In the genomic region with DNA sequence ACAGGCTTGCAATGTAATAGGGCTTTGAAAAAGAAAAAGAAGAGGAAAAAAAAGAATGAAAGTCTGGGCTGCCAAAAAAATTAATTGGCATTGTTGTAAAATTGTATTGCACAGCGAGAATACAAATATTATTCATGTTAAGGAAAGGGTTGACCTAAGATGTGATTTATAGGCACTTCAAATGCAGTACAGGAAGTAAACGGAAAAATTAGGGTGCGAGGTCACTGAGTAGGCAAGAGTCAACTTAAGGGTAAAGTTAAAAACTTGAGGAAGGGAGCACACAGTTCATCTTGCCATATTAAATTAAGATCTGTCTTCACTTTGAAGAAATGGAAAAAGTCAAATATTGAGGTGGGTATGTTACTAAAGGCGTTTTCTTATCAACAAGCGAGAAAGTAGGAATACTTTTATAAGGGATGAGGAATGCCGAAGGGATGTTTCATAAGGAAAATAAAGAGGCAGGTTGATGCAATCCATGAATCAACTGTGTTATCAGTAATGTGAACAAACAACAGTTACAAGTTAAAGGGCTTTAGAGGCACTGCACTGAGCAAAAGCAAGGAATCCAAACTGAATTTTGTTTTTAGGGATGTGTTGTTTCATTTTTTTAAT, we compare ENCODE assay signal across 2 cellular contexts.
TF ChIP-seq lines count a peak whose summit lies in the region.

No MANE protein-coding gene starts in this region.

TF ChIP-seq in A549, 52 proteins besides CTCF, POLR2A, EP300 and RAD21:
- peak; percentile 63 for TF ChIP-seq GATA3 (IDR thresholded peaks at IDR 0.05; ENCODE audit: borderline replicate concordance)
- TF ChIP-seq, protein P1, sequence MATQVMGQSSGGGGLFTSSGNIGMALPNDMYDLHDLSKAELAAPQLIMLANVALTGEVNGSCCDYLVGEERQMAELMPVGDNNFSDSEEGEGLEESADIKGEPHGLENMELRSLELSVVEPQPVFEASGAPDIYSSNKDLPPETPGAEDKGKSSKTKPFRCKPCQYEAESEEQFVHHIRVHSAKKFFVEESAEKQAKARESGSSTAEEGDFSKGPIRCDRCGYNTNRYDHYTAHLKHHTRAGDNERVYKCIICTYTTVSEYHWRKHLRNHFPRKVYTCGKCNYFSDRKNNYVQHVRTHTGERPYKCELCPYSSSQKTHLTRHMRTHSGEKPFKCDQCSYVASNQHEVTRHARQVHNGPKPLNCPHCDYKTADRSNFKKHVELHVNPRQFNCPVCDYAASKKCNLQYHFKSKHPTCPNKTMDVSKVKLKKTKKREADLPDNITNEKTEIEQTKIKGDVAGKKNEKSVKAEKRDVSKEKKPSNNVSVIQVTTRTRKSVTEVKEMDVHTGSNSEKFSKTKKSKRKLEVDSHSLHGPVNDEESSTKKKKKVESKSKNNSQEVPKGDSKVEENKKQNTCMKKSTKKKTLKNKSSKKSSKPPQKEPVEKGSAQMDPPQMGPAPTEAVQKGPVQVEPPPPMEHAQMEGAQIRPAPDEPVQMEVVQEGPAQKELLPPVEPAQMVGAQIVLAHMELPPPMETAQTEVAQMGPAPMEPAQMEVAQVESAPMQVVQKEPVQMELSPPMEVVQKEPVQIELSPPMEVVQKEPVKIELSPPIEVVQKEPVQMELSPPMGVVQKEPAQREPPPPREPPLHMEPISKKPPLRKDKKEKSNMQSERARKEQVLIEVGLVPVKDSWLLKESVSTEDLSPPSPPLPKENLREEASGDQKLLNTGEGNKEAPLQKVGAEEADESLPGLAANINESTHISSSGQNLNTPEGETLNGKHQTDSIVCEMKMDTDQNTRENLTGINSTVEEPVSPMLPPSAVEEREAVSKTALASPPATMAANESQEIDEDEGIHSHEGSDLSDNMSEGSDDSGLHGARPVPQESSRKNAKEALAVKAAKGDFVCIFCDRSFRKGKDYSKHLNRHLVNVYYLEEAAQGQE (IDR thresholded peaks at IDR 0.05) = no peak
- TF ChIP-seq CBX2 (IDR thresholded peaks at IDR 0.05; ENCODE audit: borderline replicate concordance, low read depth) = no peak
- no peak for TF ChIP-seq EHF (CRISPR knock-in tag; IDR thresholded peaks at IDR 0.05)
- TF ChIP-seq HOXB13 (CRISPR knock-in tag; IDR thresholded peaks at IDR 0.05; ENCODE audit: low read depth) = no peak
- TF ChIP-seq TP53 (CRISPR knock-in tag; IDR thresholded peaks at IDR 0.05) = no peak
- no peak for TF ChIP-seq MAFK (IDR thresholded peaks at IDR 0.05; ENCODE audit: partially characterized antibody)
- no peak for TF ChIP-seq ZC3H11A (IDR thresholded peaks at IDR 0.05)
- TF ChIP-seq ESRRA (IDR thresholded peaks at IDR 0.05; ENCODE audit: borderline replicate concordance, low read length) = no peak
- TF ChIP-seq SREBF2 (IDR thresholded peaks at IDR 0.05) = no peak
- TF ChIP-seq HDAC2 (IDR thresholded peaks at IDR 0.05) = no peak
- TF ChIP-seq NPAS2 (CRISPR knock-in tag; IDR thresholded peaks at IDR 0.05; ENCODE audit: borderline replicate concordance) = no peak
- TF ChIP-seq, protein P2, sequence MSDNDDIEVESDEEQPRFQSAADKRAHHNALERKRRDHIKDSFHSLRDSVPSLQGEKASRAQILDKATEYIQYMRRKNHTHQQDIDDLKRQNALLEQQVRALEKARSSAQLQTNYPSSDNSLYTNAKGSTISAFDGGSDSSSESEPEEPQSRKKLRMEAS (IDR thresholded peaks at IDR 0.05) = peak; percentile 25; the same call in 1 of the 2 replicates
- TF ChIP-seq NFE2L2 (conservative IDR thresholded peaks at IDR 0.05; ENCODE audit: low read length) = no peak
- peak; percentile 71; the same call in 1 of the 2 replicates for TF ChIP-seq FOSL2 (IDR thresholded peaks at IDR 0.05)
- peak; percentile 70 for TF ChIP-seq FOSL2 (CRISPR knock-in tag; IDR thresholded peaks at IDR 0.05)
- peak; percentile 79 for TF ChIP-seq JUNB (IDR thresholded peaks at IDR 0.05)
- no peak for TF ChIP-seq MYC (IDR thresholded peaks at IDR 0.05; ENCODE audit: borderline replicate concordance, low read length)
- TF ChIP-seq, protein P3, sequence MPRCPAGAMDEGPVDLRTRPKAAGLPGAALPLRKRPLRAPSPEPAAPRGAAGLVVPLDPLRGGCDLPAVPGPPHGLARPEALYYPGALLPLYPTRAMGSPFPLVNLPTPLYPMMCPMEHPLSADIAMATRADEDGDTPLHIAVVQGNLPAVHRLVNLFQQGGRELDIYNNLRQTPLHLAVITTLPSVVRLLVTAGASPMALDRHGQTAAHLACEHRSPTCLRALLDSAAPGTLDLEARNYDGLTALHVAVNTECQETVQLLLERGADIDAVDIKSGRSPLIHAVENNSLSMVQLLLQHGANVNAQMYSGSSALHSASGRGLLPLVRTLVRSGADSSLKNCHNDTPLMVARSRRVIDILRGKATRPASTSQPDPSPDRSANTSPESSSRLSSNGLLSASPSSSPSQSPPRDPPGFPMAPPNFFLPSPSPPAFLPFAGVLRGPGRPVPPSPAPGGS (IDR thresholded peaks at IDR 0.05) = 0 out of 3 replicates have a peak, but pooled peaks have one; percentile 48
- no peak for TF ChIP-seq RNF2 (IDR thresholded peaks at IDR 0.05; ENCODE audit: borderline replicate concordance, low read depth)
- TF ChIP-seq SMC3 (IDR thresholded peaks at IDR 0.05) = no peak
- TF ChIP-seq NR3C1 (IDR thresholded peaks at IDR 0.05) = no peak
- TF ChIP-seq PHF8 (IDR thresholded peaks at IDR 0.05; ENCODE audit: borderline replicate concordance, low read depth) = no peak
- no peak for TF ChIP-seq ZFP36 (IDR thresholded peaks at IDR 0.05; ENCODE audit: borderline replicate concordance, partially characterized antibody)
- TF ChIP-seq, protein P4, sequence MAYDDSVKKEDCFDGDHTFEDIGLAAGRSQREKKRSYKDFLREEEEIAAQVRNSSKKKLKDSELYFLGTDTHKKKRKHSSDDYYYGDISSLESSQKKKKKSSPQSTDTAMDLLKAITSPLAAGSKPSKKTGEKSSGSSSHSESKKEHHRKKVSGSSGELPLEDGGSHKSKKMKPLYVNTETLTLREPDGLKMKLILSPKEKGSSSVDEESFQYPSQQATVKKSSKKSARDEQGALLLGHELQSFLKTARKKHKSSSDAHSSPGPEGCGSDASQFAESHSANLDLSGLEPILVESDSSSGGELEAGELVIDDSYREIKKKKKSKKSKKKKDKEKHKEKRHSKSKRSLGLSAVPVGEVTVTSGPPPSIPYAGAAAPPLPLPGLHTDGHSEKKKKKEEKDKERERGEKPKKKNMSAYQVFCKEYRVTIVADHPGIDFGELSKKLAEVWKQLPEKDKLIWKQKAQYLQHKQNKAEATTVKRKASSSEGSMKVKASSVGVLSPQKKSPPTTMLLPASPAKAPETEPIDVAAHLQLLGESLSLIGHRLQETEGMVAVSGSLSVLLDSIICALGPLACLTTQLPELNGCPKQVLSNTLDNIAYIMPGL (CRISPR knock-in tag; IDR thresholded peaks at IDR 0.05; ENCODE audit: borderline replicate concordance) = no peak
- TF ChIP-seq ZNF302 (CRISPR knock-in tag; IDR thresholded peaks at IDR 0.05) = no peak
- TF ChIP-seq CEBPB (IDR thresholded peaks at IDR 0.05) = peak in 1 of 2 experiments; percentile 80; a peak in 1 of 4 replicates
TF ChIP-seq in A549: peak in this region for 6.

TF ChIP-seq in IMR-90, 13 proteins besides CTCF, POLR2A, EP300 and RAD21:
- peak; percentile 70; the same call in 1 of the 2 replicates for TF ChIP-seq CEBPB (IDR thresholded peaks at IDR 0.05; ENCODE audit: low read depth, low read length)
- TF ChIP-seq, protein P5, sequence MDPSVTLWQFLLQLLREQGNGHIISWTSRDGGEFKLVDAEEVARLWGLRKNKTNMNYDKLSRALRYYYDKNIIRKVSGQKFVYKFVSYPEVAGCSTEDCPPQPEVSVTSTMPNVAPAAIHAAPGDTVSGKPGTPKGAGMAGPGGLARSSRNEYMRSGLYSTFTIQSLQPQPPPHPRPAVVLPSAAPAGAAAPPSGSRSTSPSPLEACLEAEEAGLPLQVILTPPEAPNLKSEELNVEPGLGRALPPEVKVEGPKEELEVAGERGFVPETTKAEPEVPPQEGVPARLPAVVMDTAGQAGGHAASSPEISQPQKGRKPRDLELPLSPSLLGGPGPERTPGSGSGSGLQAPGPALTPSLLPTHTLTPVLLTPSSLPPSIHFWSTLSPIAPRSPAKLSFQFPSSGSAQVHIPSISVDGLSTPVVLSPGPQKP (IDR thresholded peaks at IDR 0.05; ENCODE audit: borderline replicate concordance, low read depth, low read length) = no peak
TF ChIP-seq in IMR-90: peak in this region for 1.
